21 cellular contexts compared by ENCODE assay signal in genomic region chrX:143340190-143340589, GRCh38.
"Had no signal": no experiment of that assay in that cellular context is flagged by ENCODE, and none has a peak within 500 bp of the region (broad histone marks: within the 10 kb centered on the region; RNA-seq: fewer than 3 reads in every experiment).

No MANE protein-coding gene starts in this region.

- H3K9me3 Mint-ChIP-seq: activated naive CD8-positive, alpha-beta T cell treated with anti-CD3 and anti-CD28 coated beads for 36 hours had no signal

- H3K4me3 ChIP-seq: cardiac muscle cell, dorsolateral prefrontal cortex, lower lobe of right lung, sigmoid colon, testis, upper lobe of left lung had no signal

- H3K4me1 Mint-ChIP-seq: activated B cell treated with CpG ODN at 0.5 μM for 24 hours; activated CD4-positive, alpha-beta memory T cell treated with anti-CD3 and anti-CD28 coated beads, Interleukin-2, amount 10 ng/mL, durations not matched to agents 7 days and 5 days; activated CD8-positive, alpha-beta memory T cell treated with anti-CD3 and anti-CD28 coated beads, Interleukin-2, amount 10 ng/mL, durations not matched to agents 7 days and 5 days; activated naive CD8-positive, alpha-beta T cell treated with anti-CD3 and anti-CD28 coated beads for 36 hours; activated T-helper 17 cell treated with anti-CD3 and anti-CD28 coated beads, Interleukin-2, amount 50 U/mL, for 72 hours; natural killer cell; stimulated activated effector memory CD8-positive, alpha-beta T cell treated with anti-CD3 and anti-CD28 coated beads, Interleukin-12 subunit alpha, Interleukin-12 subunit beta, amount 100 ng/mL, for 72 hours had no signal

- H3K79me2 ChIP-seq: parathyroid adenoma had no signal

- H3K4me1 ChIP-seq: foreskin keratinocyte, lower lobe of right lung, parathyroid adenoma, sigmoid colon, testis, upper lobe of left lung had no signal

- H3K9ac ChIP-seq: parathyroid adenoma had no signal

- ATAC-seq: activated CD8-positive, alpha-beta memory T cell treated with anti-CD3 and anti-CD28 coated beads, Interleukin-2, amount 10 ng/mL, durations not matched to agents 7 days and 5 days; activated T-helper 17 cell treated with anti-CD3 and anti-CD28 coated beads, Interleukin-2, amount 50 U/mL, for 72 hours; foreskin keratinocyte; lower lobe of right lung; natural killer cell; stimulated activated effector memory CD8-positive, alpha-beta T cell treated with anti-CD3 and anti-CD28 coated beads, Interleukin-12 subunit alpha, Interleukin-12 subunit beta, amount 100 ng/mL, for 72 hours had no signal

- H3K27ac Mint-ChIP-seq: activated B cell treated with CpG ODN at 0.5 μM for 24 hours; activated CD4-positive, alpha-beta memory T cell treated with anti-CD3 and anti-CD28 coated beads, Interleukin-2, amount 10 ng/mL, durations not matched to agents 7 days and 5 days; activated CD8-positive, alpha-beta memory T cell treated with anti-CD3 and anti-CD28 coated beads, Interleukin-2, amount 10 ng/mL, durations not matched to agents 7 days and 5 days; activated naive CD8-positive, alpha-beta T cell treated with anti-CD3 and anti-CD28 coated beads for 36 hours; activated T-helper 17 cell treated with anti-CD3 and anti-CD28 coated beads, Interleukin-2, amount 50 U/mL, for 72 hours; natural killer cell; stimulated activated effector memory CD8-positive, alpha-beta T cell treated with anti-CD3 and anti-CD28 coated beads, Interleukin-12 subunit alpha, Interleukin-12 subunit beta, amount 100 ng/mL, for 72 hours; T-helper 2 cell treated with Interferon-gamma antibody and Interleukin-4, amounts not matched to agents 5 μg/mL and 100 μg/mL, for 36 hours had no signal

- H3K27ac ChIP-seq: cardiac muscle cell, dorsolateral prefrontal cortex, foreskin keratinocyte, lower lobe of right lung, parathyroid adenoma, sigmoid colon, testis, upper lobe of left lung had no signal

- H3K36me3 ChIP-seq: cardiac muscle cell, lower lobe of right lung, sigmoid colon, upper lobe of left lung had no signal

- H3K36me3 Mint-ChIP-seq: activated CD8-positive, alpha-beta memory T cell treated with anti-CD3 and anti-CD28 coated beads, Interleukin-2, amount 10 ng/mL, durations not matched to agents 7 days and 5 days; activated naive CD8-positive, alpha-beta T cell treated with anti-CD3 and anti-CD28 coated beads for 36 hours; natural killer cell; stimulated activated effector memory CD8-positive, alpha-beta T cell treated with anti-CD3 and anti-CD28 coated beads, Interleukin-12 subunit alpha, Interleukin-12 subunit beta, amount 100 ng/mL, for 72 hours had no signal

- H3K27me3 ChIP-seq: cardiac muscle cell, foreskin keratinocyte, sigmoid colon, testis, upper lobe of left lung had no signal

- DNase-seq: activated B cell treated with CpG ODN at 0.5 μM for 24 hours; activated CD4-positive, alpha-beta memory T cell treated with anti-CD3 and anti-CD28 coated beads, Interleukin-2, amount 10 ng/mL, durations not matched to agents 7 days and 5 days; activated CD4-positive, alpha-beta T cell treated with anti-CD3 and anti-CD28 coated beads for 48 hours; activated CD8-positive, alpha-beta memory T cell treated with anti-CD3 and anti-CD28 coated beads, Interleukin-2, amount 10 ng/mL, durations not matched to agents 7 days and 5 days; activated naive CD4-positive, alpha-beta T cell; activated naive CD8-positive, alpha-beta T cell treated with anti-CD3 and anti-CD28 coated beads for 36 hours; amniotic stem cell; dorsolateral prefrontal cortex; foreskin keratinocyte; hypothalamus; lower lobe of right lung; natural killer cell; sigmoid colon; stimulated activated CD4-positive, alpha-beta T cell treated with anti-CD3 and anti-CD28 coated beads, Interleukin-4, amount 100 ng/mL, for 24 hours; testis; upper lobe of left lung had no signal

- H3K4me3 Mint-ChIP-seq: activated B cell treated with CpG ODN at 0.5 μM for 24 hours; activated CD4-positive, alpha-beta memory T cell treated with anti-CD3 and anti-CD28 coated beads, Interleukin-2, amount 10 ng/mL, durations not matched to agents 7 days and 5 days; activated CD8-positive, alpha-beta memory T cell treated with anti-CD3 and anti-CD28 coated beads, Interleukin-2, amount 10 ng/mL, durations not matched to agents 7 days and 5 days; activated naive CD8-positive, alpha-beta T cell treated with anti-CD3 and anti-CD28 coated beads for 36 hours; activated T-helper 17 cell treated with anti-CD3 and anti-CD28 coated beads, Interleukin-2, amount 50 U/mL, for 72 hours; natural killer cell; stimulated activated effector memory CD8-positive, alpha-beta T cell treated with anti-CD3 and anti-CD28 coated beads, Interleukin-12 subunit alpha, Interleukin-12 subunit beta, amount 100 ng/mL, for 72 hours; T-helper 2 cell treated with Interferon-gamma antibody and Interleukin-4, amounts not matched to agents 5 μg/mL and 100 μg/mL, for 36 hours had no signal

- H2AFZ ChIP-seq: parathyroid adenoma had no signal

- H3K9me3 ChIP-seq: lower lobe of right lung, sigmoid colon, testis, upper lobe of left lung had no signal

- H3K27me3 Mint-ChIP-seq: activated B cell treated with CpG ODN at 0.5 μM for 24 hours; activated CD4-positive, alpha-beta memory T cell treated with anti-CD3 and anti-CD28 coated beads, Interleukin-2, amount 10 ng/mL, durations not matched to agents 7 days and 5 days; activated CD8-positive, alpha-beta memory T cell treated with anti-CD3 and anti-CD28 coated beads, Interleukin-2, amount 10 ng/mL, durations not matched to agents 7 days and 5 days; activated naive CD8-positive, alpha-beta T cell treated with anti-CD3 and anti-CD28 coated beads for 36 hours; activated T-helper 17 cell treated with anti-CD3 and anti-CD28 coated beads, Interleukin-2, amount 50 U/mL, for 72 hours had no signal
